Comparison of ENCODE assay signal across 8 cellular contexts in genomic region chr9:104927912-104928740, GRCh38. TPM values are rescaled to one million over a fixed set of nuclear protein-coding genes. Genes with fewer than 3 reads are reported as not detected.
DNase-seq lines count a peak whose midpoint lies in the region; ATAC-seq and TF ChIP-seq lines count a peak whose summit lies in the region.

Gene ABCA1, minus strand, starts transcription at chr9:104928155. Its CDS starts 24,476 bp downstream, at chr9:104903679.

- DNase-seq in GM13977 (ENCODE audit: low spot score) (peak; percentile 80), HT-29 (ENCODE audit: low spot score) (peak; percentile 70), SK-MEL-5 (ENCODE audit: low read depth, low spot score) (peak; percentile 82), foreskin melanocyte (peak; percentile 77)
- DNase-seq in activated naive CD4-positive, alpha-beta T cell treated with anti-CD3 and anti-CD28 coated beads for 36 hours: peak; percentile 94

- H3K27ac ChIP-seq in neural cell (ENCODE audit: low read length) (peak within 1 kb of the TSS; percentile 64), stomach smooth muscle (ENCODE audit: low read length) (peak within 1 kb of the TSS; percentile 90)

- peaks cover 35% of the 10 kb centered on the region for H3K79me2 ChIP-seq in neural cell (replicated peaks; ENCODE audit: insufficient read depth, low read length)

- intact Hi-C loops in activated naive CD4-positive, alpha-beta T cell treated with anti-CD3 and anti-CD28 coated beads for 36 hours (cut with micrococcal nuclease): loop anchor here (1.0 to 10.0 kb wide), 9 partner anchors 20 to 836 kb away; partner anchors contain the start of genes SMC2 and TMEM38B

- peak within 1 kb of the TSS; percentile 73 for H3K9ac ChIP-seq in neural cell (ENCODE audit: low read length)
- H3K9ac ChIP-seq in stomach smooth muscle (ENCODE audit: low read length in 2 of 2): peak within 1 kb of the TSS; percentile 95 to 96

- peak within 1 kb of the TSS; percentile 82 for H3K4me2 ChIP-seq in neural cell (ENCODE audit: low read length)

- H3K36me3 ChIP-seq in neural cell (ENCODE audit: insufficient read depth, low read length) (no peaks in the 10 kb centered on the region), stomach smooth muscle (ENCODE audit: control insufficient read depth in 2 of 2, insufficient read depth in 2 of 2, low read length in 2 of 2) (peaks cover 0 to 2% of the 10 kb centered on the region in 2 donors)

- TF ChIP-seq EP300 in neural cell (conservative IDR thresholded peaks at IDR 0.05; ENCODE audit: poor library complexity, severe bottlenecking): no peak

- peak within 1 kb of the TSS; percentile 80 for H3K27ac Mint-ChIP-seq in activated naive CD4-positive, alpha-beta T cell treated with anti-CD3 and anti-CD28 coated beads for 36 hours

- H3K36me3 Mint-ChIP-seq in activated naive CD4-positive, alpha-beta T cell treated with anti-CD3 and anti-CD28 coated beads for 36 hours (ENCODE audit: low read depth): peaks cover 9% of the 10 kb centered on the region

- peak within 1 kb of the TSS; percentile 59 for H2AFZ ChIP-seq in neural cell (ENCODE audit: low read depth, low read length)

- peaks cover 2% of the 10 kb centered on the region for H3K27me3 Mint-ChIP-seq in activated naive CD4-positive, alpha-beta T cell treated with anti-CD3 and anti-CD28 coated beads for 36 hours (ENCODE audit: low read depth)

- TF ChIP-seq CTCF in GM13977 (IDR thresholded peaks at IDR 0.05; ENCODE audit: extremely low read depth, insufficient read depth, missing control alignments): no peak
- no peak for TF ChIP-seq CTCF in neural cell (IDR thresholded peaks at IDR 0.05; ENCODE audit: poor library complexity, severe bottlenecking)

- H3F3A ChIP-seq in neural cell (ENCODE audit: insufficient read depth, low read length, poor library complexity, severe bottlenecking): no peaks in the 10 kb centered on the region

- H3K4me3 ChIP-seq in neural cell (ENCODE audit: low read length) (peak within 1 kb of the TSS; percentile 75), stomach smooth muscle (ENCODE audit: low read length in 2 of 2) (peak within 1 kb of the TSS; percentile 99 to 100)

- CTCF ChIA-PET in activated naive CD4-positive, alpha-beta T cell treated with anti-CD3 and anti-CD28 coated beads for 36 hours (lab: Charles Lee): interaction anchor here (0.8 to 2.8 kb wide), 10 partner anchors 31 to 478 kb away, joined by 3 to 27 read pairs (median 6); no protein-coding TSS in a partner anchor

- no peaks in the 10 kb centered on the region for H3K9me3 Mint-ChIP-seq in activated naive CD4-positive, alpha-beta T cell treated with anti-CD3 and anti-CD28 coated beads for 36 hours

- in situ Hi-C loops in GM13977 (cut with MboI; ENCODE audit: low pct_unique_long_range_greater_than_20kb, low sequenced_read_pairs, unreplicated experiment) (no loop called here), SK-MEL-5 (cut with HindIII; ENCODE audit: low pct_unique_long_range_greater_than_20kb, low sequenced_read_pairs) (no loop called here)

- peaks cover 3% of the 10 kb centered on the region for H3K4me1 ChIP-seq in stomach smooth muscle (ENCODE audit: control insufficient read depth, insufficient read depth, low read length)

- no peaks in the 10 kb centered on the region for H3K9me3 ChIP-seq in neural cell (ENCODE audit: low read length)
- H3K9me3 ChIP-seq in stomach smooth muscle (ENCODE audit: control insufficient read depth in 2 of 2, low read length in 2 of 2): no peaks in the 10 kb centered on the region

- ATAC-seq in GM19455 (IDR thresholded peaks at IDR 0.05; ENCODE audit: unreplicated experiment): no peak

- H3K9me2 ChIP-seq in neural cell (ENCODE audit: insufficient read depth, low read length): no peaks in the 10 kb centered on the region

- TF ChIP-seq RAD21 in neural cell (conservative IDR thresholded peaks at IDR 0.05): no peak

- H3K27me3 ChIP-seq in neural cell (ENCODE audit: insufficient read depth, low read depth, low read length) (no peaks in the 10 kb centered on the region), stomach smooth muscle (ENCODE audit: control insufficient read depth in 1 of 2, insufficient read depth in 2 of 2, low read length in 2 of 2) (no peaks in the 10 kb centered on the region)

- peaks cover 21% of the 10 kb centered on the region for H3K4me1 Mint-ChIP-seq in activated naive CD4-positive, alpha-beta T cell treated with anti-CD3 and anti-CD28 coated beads for 36 hours (ENCODE audit: low read depth)

- no peaks in the 10 kb centered on the region for H4K20me1 ChIP-seq in neural cell (ENCODE audit: insufficient read depth)

- H3K4me3 Mint-ChIP-seq in activated naive CD4-positive, alpha-beta T cell treated with anti-CD3 and anti-CD28 coated beads for 36 hours: peak within 1 kb of the TSS; percentile 86

TF ChIP-seq in neural cell, 6 proteins besides CTCF, POLR2A, EP300 and RAD21:
- no peak for TF ChIP-seq REST (IDR thresholded peaks at IDR 0.05; ENCODE audit: borderline replicate concordance)
- no peak for TF ChIP-seq SMC3 (conservative IDR thresholded peaks at IDR 0.05; ENCODE audit: poor library complexity)
- TF ChIP-seq TAF1 (IDR thresholded peaks at IDR 0.05; ENCODE audit: low read depth): no peak
- TF ChIP-seq MXI1 (conservative IDR thresholded peaks at IDR 0.05; ENCODE audit: poor library complexity, severe bottlenecking): peak; percentile 53
- peak; percentile 38 for TF ChIP-seq POLR2AphosphoS5 (IDR thresholded peaks at IDR 0.05)
- no peak for TF ChIP-seq EZH2 (IDR thresholded peaks at IDR 0.05; ENCODE audit: borderline replicate concordance, insufficient read depth, low read length, poor library complexity, severe bottlenecking)

RNA-seq across cellular contexts. Expression of gene ABCA1, which starts in this region (rescaled TPM):
- total RNA-seq in HT-29 (2014; rRNA removed; shearing (Covaris generic)): 2.0 and 4.5 TPM in 2 replicates
- total RNA-seq in SK-MEL-5 (2014; rRNA removed; shearing (Covaris generic)): 11.0 and 12.2 TPM in 2 replicates
- 8.4 and 11.3 TPM in 2 replicates for polyA plus RNA-seq in SK-MEL-5 (2015; cell fraction: cytosol; rRNA removed)
- polyA plus RNA-seq in SK-MEL-5 (2015; cell fraction: nucleus; rRNA removed): 17.9 and 21.2 TPM in 2 replicates
- 10 to 100 TPM; 31.3 to 31.5 TPM for total RNA-seq in activated naive CD4-positive, alpha-beta T cell treated with anti-CD3 and anti-CD28 coated beads for 36 hours
- 5.1 and 5.2 TPM in 2 replicates for polyA plus RNA-seq in neural cell
- 16.1 and 18.3 TPM in 2 replicates for polyA minus RNA-seq in neural cell
